In the genomic region with DNA sequence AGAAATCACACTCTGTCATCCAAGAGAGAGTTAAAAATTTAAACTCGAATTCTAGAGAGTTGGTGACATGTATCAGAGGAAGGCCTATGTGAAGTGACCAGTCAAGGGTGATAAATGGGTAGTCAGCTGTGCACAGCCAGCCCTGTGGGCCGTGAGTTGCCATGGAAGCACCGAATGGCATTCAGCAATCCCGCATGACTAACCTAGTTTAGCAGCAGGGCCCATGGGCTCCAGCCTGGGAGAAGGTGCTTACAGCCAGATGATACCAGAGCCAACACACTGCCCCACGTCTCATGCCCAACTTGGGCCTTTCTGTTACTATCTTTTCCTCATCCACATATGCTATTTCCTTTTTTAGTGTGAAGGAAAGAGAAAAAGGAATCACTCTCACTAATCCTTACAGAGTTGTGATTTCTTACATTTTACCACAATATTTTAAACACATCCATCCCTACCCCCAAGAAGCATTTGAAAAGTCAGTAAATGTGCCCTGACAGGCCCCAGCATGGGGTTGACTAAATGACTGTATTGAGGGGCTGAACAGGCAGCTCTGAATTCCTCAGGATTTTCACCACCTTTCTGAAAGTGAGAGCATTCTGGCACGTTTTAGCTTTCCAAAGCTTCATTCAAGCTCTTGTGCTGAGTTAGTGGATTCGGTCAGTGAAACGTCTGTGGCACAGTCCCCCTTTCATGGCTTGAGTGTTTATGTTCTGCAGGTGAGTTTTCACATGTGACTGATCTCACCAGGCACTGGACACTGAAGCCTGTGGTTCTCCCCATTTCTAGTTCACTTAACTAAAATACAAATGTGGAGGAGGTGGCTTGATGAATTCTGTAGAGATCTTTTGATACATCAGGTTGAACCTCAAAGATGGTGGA, we compare ENCODE assay signal across 8 cellular contexts.
DNase-seq lines count a peak whose midpoint lies in the region; ATAC-seq and TF ChIP-seq lines count a peak whose summit lies in the region.

No MANE protein-coding gene starts in this region.

- peak overlapping the region; percentile 3; the same call in 1 of the 2 replicates for H3K9ac ChIP-seq in iPS-20b (ENCODE audit: low read depth, low read length)

- peak overlapping the region; percentile 18 for H3K27ac ChIP-seq in iPS-20b (ENCODE audit: low read length)

- peak overlapping the region; percentile 30 to 59 for H3K27ac Mint-ChIP-seq in natural killer cell
- peak overlapping the region in 1 of 2 donors; percentile 42 for H3K27ac Mint-ChIP-seq in natural killer cell treated with Interleukin-12 subunit alpha and Interleukin-12 subunit beta and Interleukin-15 and Interleukin-18, amount 100 ng/mL, for 72 hours

- no peak for ATAC-seq in natural killer cell
- no peak for ATAC-seq in natural killer cell treated with Interleukin-12 subunit alpha and Interleukin-12 subunit beta and Interleukin-15 and Interleukin-18, amount 100 ng/mL, for 72 hours
- no peak for ATAC-seq in HG03457 (IDR thresholded peaks at IDR 0.05; ENCODE audit: unreplicated experiment)

- DNase-seq in natural killer cell, result no peak
- DNase-seq in natural killer cell treated with Interleukin-12 subunit alpha and Interleukin-12 subunit beta and Interleukin-15 and Interleukin-18, amount 100 ng/mL, for 72 hours (ENCODE audit: low spot score), result no peak
- DNase-seq in astrocyte of the spinal cord (ENCODE audit: low read depth, low spot score), result peak; percentile 91
- DNase-seq in skeletal muscle cell (ENCODE audit: low read depth), result peak; percentile 65
- DNase-seq in activated CD8-positive, alpha-beta memory T cell treated with anti-CD3 and anti-CD28 coated beads, Interleukin-2, amount 50 U/mL, for 48 hours, result no peak

- TF ChIP-seq CTCF in natural killer cell (IDR thresholded peaks at IDR 0.05) (no peak), astrocyte of the spinal cord (IDR thresholded peaks at IDR 0.05; ENCODE audit: low read depth, low read length) (no peak)

- TF ChIP-seq RAD21 in Ishikawa (IDR thresholded peaks at IDR 0.05; ENCODE audit: low read depth), result peak; percentile 8; the same call in 1 of the 2 replicates

- H3K27me3 Mint-ChIP-seq in natural killer cell (ENCODE audit: low read depth in 2 of 2), result no peaks in the 10 kb centered on the region
- H3K27me3 Mint-ChIP-seq in natural killer cell treated with Interleukin-12 subunit alpha and Interleukin-12 subunit beta and Interleukin-15 and Interleukin-18, amount 100 ng/mL, for 72 hours, result no peaks in the 10 kb centered on the region

- peaks cover 47% of the 10 kb centered on the region for H3K4me1 ChIP-seq in iPS-20b (ENCODE audit: insufficient read depth, low read length)

- intact Hi-C loops in natural killer cell (cut with micrococcal nuclease), result no loop called here

- in situ Hi-C loops in astrocyte of the spinal cord (cut with HindIII; ENCODE audit: low sequenced_read_pairs), result no loop called here

- peaks cover 69 to 76% of the 10 kb centered on the region in 2 donors for H3K4me1 Mint-ChIP-seq in natural killer cell
- peaks cover 46 to 59% of the 10 kb centered on the region in 2 donors for H3K4me1 Mint-ChIP-seq in natural killer cell treated with Interleukin-12 subunit alpha and Interleukin-12 subunit beta and Interleukin-15 and Interleukin-18, amount 100 ng/mL, for 72 hours (ENCODE audit: low read depth in 2 of 2)

- peak; percentile 85; the same call in 1 of the 2 replicates for TF ChIP-seq EP300 in Ishikawa (IDR thresholded peaks at IDR 0.05; ENCODE audit: borderline replicate concordance)

- H3K27me3 ChIP-seq in iPS-20b (ENCODE audit: insufficient read depth, low read length), result no peaks in the 10 kb centered on the region

- no peaks in the 10 kb centered on the region for H3K36me3 Mint-ChIP-seq in natural killer cell
- no peaks in the 10 kb centered on the region for H3K36me3 Mint-ChIP-seq in natural killer cell treated with Interleukin-12 subunit alpha and Interleukin-12 subunit beta and Interleukin-15 and Interleukin-18, amount 100 ng/mL, for 72 hours

- no peaks in the 10 kb centered on the region for H3K36me3 ChIP-seq in iPS-20b (ENCODE audit: insufficient read depth, low read depth, low read length)

- H3K9me3 ChIP-seq in iPS-20b (ENCODE audit: insufficient read depth, low read depth, low read length), result no peaks in the 10 kb centered on the region

- no peak overlapping the region for H3K4me3 Mint-ChIP-seq in natural killer cell
- no peak overlapping the region for H3K4me3 Mint-ChIP-seq in natural killer cell treated with Interleukin-12 subunit alpha and Interleukin-12 subunit beta and Interleukin-15 and Interleukin-18, amount 100 ng/mL, for 72 hours

- H3K9me3 Mint-ChIP-seq in natural killer cell, result no peaks in the 10 kb centered on the region
- no peaks in the 10 kb centered on the region for H3K9me3 Mint-ChIP-seq in natural killer cell treated with Interleukin-12 subunit alpha and Interleukin-12 subunit beta and Interleukin-15 and Interleukin-18, amount 100 ng/mL, for 72 hours

- H3K4me3 ChIP-seq in astrocyte of the spinal cord (ENCODE audit: low read depth, low read length) (no peak overlapping the region), iPS-20b (ENCODE audit: low read length) (no peak overlapping the region), skeletal muscle cell (ENCODE audit: low read depth, low read length) (no peak overlapping the region)

TF ChIP-seq in Ishikawa, 13 proteins besides CTCF, POLR2A, EP300 and RAD21:
- no peak for TF ChIP-seq ZBTB7A (IDR thresholded peaks at IDR 0.05; ENCODE audit: low read depth)
- TF ChIP-seq, protein P1, sequence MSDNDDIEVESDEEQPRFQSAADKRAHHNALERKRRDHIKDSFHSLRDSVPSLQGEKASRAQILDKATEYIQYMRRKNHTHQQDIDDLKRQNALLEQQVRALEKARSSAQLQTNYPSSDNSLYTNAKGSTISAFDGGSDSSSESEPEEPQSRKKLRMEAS (IDR thresholded peaks at IDR 0.05), result peak; percentile 57
- TF ChIP-seq TCF12 (IDR thresholded peaks at IDR 0.05; ENCODE audit: low read depth), result peak; percentile 80
- TF ChIP-seq YY1 (IDR thresholded peaks at IDR 0.05; ENCODE audit: low read depth), result no peak
- TF ChIP-seq, protein P2, sequence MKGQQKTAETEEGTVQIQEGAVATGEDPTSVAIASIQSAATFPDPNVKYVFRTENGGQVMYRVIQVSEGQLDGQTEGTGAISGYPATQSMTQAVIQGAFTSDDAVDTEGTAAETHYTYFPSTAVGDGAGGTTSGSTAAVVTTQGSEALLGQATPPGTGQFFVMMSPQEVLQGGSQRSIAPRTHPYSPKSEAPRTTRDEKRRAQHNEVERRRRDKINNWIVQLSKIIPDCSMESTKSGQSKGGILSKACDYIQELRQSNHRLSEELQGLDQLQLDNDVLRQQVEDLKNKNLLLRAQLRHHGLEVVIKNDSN (IDR thresholded peaks at IDR 0.05), result peak; percentile 55; the same call in 1 of the 2 replicates
- TF ChIP-seq CEBPB (IDR thresholded peaks at IDR 0.05), result no peak
- TF ChIP-seq FOXM1 (IDR thresholded peaks at IDR 0.05; ENCODE audit: borderline replicate concordance, low read depth), result peak; percentile 50; the same call in 1 of the 2 replicates
- TF ChIP-seq EGR1 (IDR thresholded peaks at IDR 0.05), result no peak
- peak; percentile 84 for TF ChIP-seq TEAD4 (IDR thresholded peaks at IDR 0.05)
- TF ChIP-seq TAF1 (IDR thresholded peaks at IDR 0.05; ENCODE audit: low read depth), result no peak
- TF ChIP-seq CREB1 (IDR thresholded peaks at IDR 0.05; ENCODE audit: low read depth), result no peak
- TF ChIP-seq NFIC (IDR thresholded peaks at IDR 0.05), result peak; percentile 7
- TF ChIP-seq, protein P3, sequence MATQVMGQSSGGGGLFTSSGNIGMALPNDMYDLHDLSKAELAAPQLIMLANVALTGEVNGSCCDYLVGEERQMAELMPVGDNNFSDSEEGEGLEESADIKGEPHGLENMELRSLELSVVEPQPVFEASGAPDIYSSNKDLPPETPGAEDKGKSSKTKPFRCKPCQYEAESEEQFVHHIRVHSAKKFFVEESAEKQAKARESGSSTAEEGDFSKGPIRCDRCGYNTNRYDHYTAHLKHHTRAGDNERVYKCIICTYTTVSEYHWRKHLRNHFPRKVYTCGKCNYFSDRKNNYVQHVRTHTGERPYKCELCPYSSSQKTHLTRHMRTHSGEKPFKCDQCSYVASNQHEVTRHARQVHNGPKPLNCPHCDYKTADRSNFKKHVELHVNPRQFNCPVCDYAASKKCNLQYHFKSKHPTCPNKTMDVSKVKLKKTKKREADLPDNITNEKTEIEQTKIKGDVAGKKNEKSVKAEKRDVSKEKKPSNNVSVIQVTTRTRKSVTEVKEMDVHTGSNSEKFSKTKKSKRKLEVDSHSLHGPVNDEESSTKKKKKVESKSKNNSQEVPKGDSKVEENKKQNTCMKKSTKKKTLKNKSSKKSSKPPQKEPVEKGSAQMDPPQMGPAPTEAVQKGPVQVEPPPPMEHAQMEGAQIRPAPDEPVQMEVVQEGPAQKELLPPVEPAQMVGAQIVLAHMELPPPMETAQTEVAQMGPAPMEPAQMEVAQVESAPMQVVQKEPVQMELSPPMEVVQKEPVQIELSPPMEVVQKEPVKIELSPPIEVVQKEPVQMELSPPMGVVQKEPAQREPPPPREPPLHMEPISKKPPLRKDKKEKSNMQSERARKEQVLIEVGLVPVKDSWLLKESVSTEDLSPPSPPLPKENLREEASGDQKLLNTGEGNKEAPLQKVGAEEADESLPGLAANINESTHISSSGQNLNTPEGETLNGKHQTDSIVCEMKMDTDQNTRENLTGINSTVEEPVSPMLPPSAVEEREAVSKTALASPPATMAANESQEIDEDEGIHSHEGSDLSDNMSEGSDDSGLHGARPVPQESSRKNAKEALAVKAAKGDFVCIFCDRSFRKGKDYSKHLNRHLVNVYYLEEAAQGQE (IDR thresholded peaks at IDR 0.05; ENCODE audit: low read depth), result no peak

Comparison
In these comparisons a context has a peak if more than half of its experiments do, and no peak if none do; other contexts are left out.
1. DNase-seq: peak in astrocyte of the spinal cord (single experiment) and skeletal muscle cell (single experiment); none in natural killer cell (single experiment), natural killer cell treated with Interleukin-12 subunit alpha and Interleukin-12 subunit beta and Interleukin-15 and Interleukin-18, amount 100 ng/mL, for 72 hours (single experiment) and activated CD8-positive, alpha-beta memory T cell treated with anti-CD3 and anti-CD28 coated beads, Interleukin-2, amount 50 U/mL, for 48 hours (single experiment).